In the genomic region with DNA sequence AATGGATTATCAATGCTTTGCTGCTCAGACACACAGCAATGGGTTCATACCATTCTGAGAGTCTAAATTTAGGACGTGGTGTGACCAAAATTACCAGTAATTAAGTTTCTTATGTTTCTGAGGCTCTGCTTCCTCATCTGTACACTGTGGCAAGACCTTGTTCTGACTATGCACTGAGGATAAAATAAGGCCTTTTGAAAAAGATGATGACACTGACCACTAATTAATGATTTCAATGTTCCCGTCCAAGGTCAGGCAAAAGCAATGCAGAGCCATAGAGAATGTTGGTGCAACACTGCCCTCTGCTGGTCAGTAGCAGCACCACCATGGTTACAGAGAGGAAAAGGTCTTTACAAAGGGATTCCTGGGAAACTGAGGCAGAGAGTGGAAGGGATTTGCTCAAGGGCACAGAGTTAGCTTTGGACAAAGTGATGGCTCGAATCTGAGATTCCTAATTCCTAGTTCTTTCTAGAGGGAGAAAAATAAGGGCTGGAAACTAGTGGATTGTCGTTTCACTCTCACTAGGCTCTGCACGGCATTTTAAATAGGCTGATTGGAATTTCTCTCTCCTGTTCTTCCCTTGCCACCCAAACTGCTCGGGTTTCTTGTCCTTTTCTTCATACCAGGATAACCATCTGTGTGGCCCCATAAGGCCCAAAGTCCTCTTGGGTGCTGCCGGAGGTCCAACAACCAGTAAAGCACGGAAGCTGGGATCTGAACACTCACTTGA, we compare ENCODE assay signal across 9 cellular contexts. TPM values are rescaled to one million over a fixed set of nuclear protein-coding genes. Genes with fewer than 3 reads are reported as not detected.
DNase-seq lines count a peak whose midpoint lies in the region; ATAC-seq and TF ChIP-seq lines count a peak whose summit lies in the region.
"Had no signal": no experiment of that assay in that cellular context is flagged by ENCODE, and none has a peak within 500 bp of the region (broad histone marks: within the 10 kb centered on the region; RNA-seq: fewer than 3 reads in every experiment).

No MANE protein-coding gene starts in this region.

- H3K9me3 ChIP-seq in lower lobe of right lung: no peaks in the 10 kb centered on the region

- no peak overlapping the region for H3K4me3 ChIP-seq in lower lobe of right lung

- H3K27me3 ChIP-seq in lower lobe of right lung (ENCODE audit: low read depth): no peaks in the 10 kb centered on the region

- TF ChIP-seq CTCF in GM10248 (IDR thresholded peaks at IDR 0.05; ENCODE audit: control extremely low read depth, extremely low read depth, low read depth, missing control alignments) (peak; percentile 96), lower lobe of right lung (IDR thresholded peaks at IDR 0.05) (peak; percentile 95)

- H3K36me3 ChIP-seq in lower lobe of right lung: no peaks in the 10 kb centered on the region

- ATAC-seq in HG02798 (IDR thresholded peaks at IDR 0.05; ENCODE audit: poor library complexity, unreplicated experiment) (peak; percentile 66), lower lobe of right lung (peak; percentile 86 to 88), GM18873 (IDR thresholded peaks at IDR 0.05; ENCODE audit: low FRiP score, unreplicated experiment) (no peak)

- intact Hi-C loops in lower lobe of right lung (cut with DNase I): no loop called here

- CTCF ChIA-PET in GM10248 (lab: Yijun Ruan, JAX): interaction anchor here (0.8 to 3.7 kb wide), 13 partner anchors 9 to 461 kb away, joined by 3 to 19 read pairs (median 5); no protein-coding TSS in a partner anchor

- no peaks in the 10 kb centered on the region for H3K4me1 ChIP-seq in lower lobe of right lung

- POLR2A ChIA-PET in GM10248 (lab: Yijun Ruan, JAX): no interaction called here

- DNase-seq in GM10248 (ENCODE audit: extremely low spot score) (peak; percentile 76), NCI-H2196 (lab: John Stamatoyannopoulos, UW; ENCODE audit: unreplicated experiment) (peak; percentile 65), dedifferentiated amniotic fluid mesenchymal stem cell (ENCODE audit: extremely low spot score) (peak; percentile 71), lower lobe of right lung (no peak)
- peak; percentile 58 to 69 for DNase-seq in activated CD4-positive, alpha-beta T cell treated with anti-CD3 and anti-CD28 coated beads for 4 hours
- DNase-seq in stimulated activated CD8-positive, alpha-beta memory T cell treated with anti-CD3 and anti-CD28 coated beads, Interleukin-2, amount 100 ng/mL, for 1 hour (ENCODE audit: low read depth in 2 of 2): peak; percentile 31 to 37

- no peak overlapping the region for H3K27ac ChIP-seq in lower lobe of right lung
- H3K27ac ChIP-seq: epithelial cell of prostate had no signal

RNA-seq across cellular contexts. Expression of a gene that starts 22.3 kb away (rescaled TPM):
- total RNA-seq in lower lobe of right lung: 20.5 TPM
